20 cellular contexts compared by ENCODE assay signal in the genomic region with DNA sequence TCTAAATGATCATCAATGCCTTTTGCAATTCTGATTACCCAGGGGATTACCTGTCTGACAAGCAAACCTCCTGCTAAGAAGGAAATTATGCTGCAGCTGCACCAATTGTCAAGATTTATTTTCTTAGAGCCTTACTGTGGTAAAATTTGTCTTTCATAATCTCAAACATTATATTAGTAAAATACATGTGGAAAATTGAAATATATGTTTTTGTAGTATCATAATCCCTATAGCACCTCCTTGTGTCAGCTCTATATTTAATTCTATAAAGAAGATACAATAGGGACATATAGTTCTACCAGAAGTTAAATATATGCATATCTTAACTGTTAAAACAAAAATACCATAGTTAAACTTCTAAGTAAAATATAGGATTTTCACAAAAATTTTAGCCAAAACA.
"Had no signal": no experiment of that assay in that cellular context is flagged by ENCODE, and none has a peak within 500 bp of the region (broad histone marks: within the 10 kb centered on the region; RNA-seq: fewer than 3 reads in every experiment).

No MANE protein-coding gene starts in this region.

- H3K4me1 ChIP-seq: body of pancreas, lower lobe of right lung, stomach, testis, upper lobe of left lung had no signal

- H3K4me2 ChIP-seq: neural progenitor cell had no signal

- H3K9me3 ChIP-seq: body of pancreas, ovary, testis had no signal

- DNase-seq: activated B cell treated with CpG ODN at 0.5 μM for 24 hours; activated CD4-positive, alpha-beta T cell treated with anti-CD3 and anti-CD28 coated beads for 48 hours; activated CD8-positive, alpha-beta memory T cell treated with anti-CD3 and anti-CD28 coated beads, Interleukin-2, amount 50 U/mL, for 4 hours; activated CD8-positive, alpha-beta T cell treated with anti-CD3 and anti-CD28 coated beads, Interleukin-2, amount 10 ng/mL, durations not matched to agents 7 days and 5 days; activated gamma-delta T cell; activated T-cell treated with anti-CD3 and anti-CD28 coated beads, Interleukin-2, amount 50 U/mL, for 48 hours; amniotic stem cell; body of pancreas; caudate nucleus; effector CD8-positive, alpha-beta T cell; head of caudate nucleus; lower lobe of right lung; midbrain; ovary; stimulated activated CD4-positive, alpha-beta T cell treated with anti-CD3 and anti-CD28 coated beads, Interleukin-1b, Interleukin-23, amount 100 ng/mL, for 48 hours; stomach; testis; upper lobe of left lung had no signal

- H3K36me3 ChIP-seq: lower lobe of right lung, ovary, stomach, upper lobe of left lung had no signal

- H3K27ac ChIP-seq: body of pancreas, lower lobe of right lung, neural progenitor cell, ovary, stomach, testis, upper lobe of left lung had no signal

- H3K4me3 ChIP-seq: body of pancreas, lower lobe of right lung, neural progenitor cell, ovary, stomach, testis, upper lobe of left lung had no signal

- H2AFZ ChIP-seq: neural progenitor cell had no signal

- H3K9ac ChIP-seq: neural progenitor cell had no signal

- ATAC-seq: activated CD8-positive, alpha-beta T cell treated with anti-CD3 and anti-CD28 coated beads, Interleukin-2, amount 10 ng/mL, durations not matched to agents 7 days and 5 days; activated naive CD4-positive, alpha-beta T cell treated with anti-CD3 and anti-CD28 coated beads, Interleukin-2, amount 50 U/mL, for 72 hours; body of pancreas; lower lobe of right lung had no signal

- H3K27me3 ChIP-seq: body of pancreas, neural progenitor cell, ovary, stomach, testis, upper lobe of left lung had no signal
